In the genomic region with DNA sequence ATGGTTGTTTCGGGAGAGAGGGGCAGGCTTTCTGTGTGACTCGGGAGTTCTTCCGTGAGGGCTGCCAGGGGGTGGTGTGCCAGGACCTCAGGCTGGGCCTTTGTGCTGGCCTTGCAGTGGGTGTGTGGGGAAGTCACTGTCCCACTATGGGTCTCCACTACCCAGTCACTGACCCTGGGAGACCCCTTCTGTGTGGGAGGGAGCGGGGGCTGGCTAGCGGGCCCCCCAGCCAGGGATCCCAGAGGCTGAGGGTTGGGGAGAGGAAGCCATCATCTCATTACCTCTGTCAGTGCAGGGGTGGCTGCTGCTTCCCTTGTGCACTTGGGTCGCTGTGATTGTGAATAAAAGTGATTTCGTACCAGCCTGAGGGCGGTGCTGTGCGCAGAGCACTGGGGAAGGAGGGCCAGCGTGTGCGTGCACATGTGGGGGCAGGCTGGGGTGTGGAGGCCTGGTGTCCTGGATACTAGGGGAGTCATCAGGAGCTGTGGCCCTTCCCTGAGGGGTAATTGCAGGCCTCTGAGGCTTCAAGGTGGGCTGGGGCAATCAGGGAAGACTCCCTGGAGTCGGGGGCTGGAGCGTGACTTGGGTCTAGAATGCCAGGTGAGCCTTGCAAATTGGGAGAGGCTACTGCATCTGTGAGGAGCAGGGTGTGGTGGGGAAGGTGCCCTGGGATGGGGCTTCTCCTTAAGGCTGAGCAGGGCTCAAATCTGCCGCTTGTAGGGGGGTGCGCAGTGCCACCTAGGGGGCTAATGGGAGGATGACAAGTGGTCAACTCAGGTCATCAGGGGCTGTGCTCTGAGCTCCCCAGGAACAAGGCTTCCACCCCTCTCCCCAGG, we compare ENCODE assay signal across 8 cellular contexts.
DNase-seq lines count a peak whose midpoint lies in the region; ATAC-seq, FAIRE-seq and TF ChIP-seq lines count a peak whose summit lies in the region.

No MANE protein-coding gene starts in this region.

- FAIRE-seq in GM12878 (lab: Jason Lieb, UNC), result peak; percentile 81

- no peaks in the 10 kb centered on the region for H3K79me2 ChIP-seq in GM12878 (ENCODE audit: control insufficient read depth, insufficient read depth, low read length)

- no peak overlapping the region for H3K9ac ChIP-seq in GM12878 (ENCODE audit: control insufficient read depth, insufficient read depth, low read length)

- no peak overlapping the region for H3K4me3 Mint-ChIP-seq in stimulated activated memory B cell treated with anti-CD40 and anti-IgM and Interleukin-4, amounts not matched to agents 10 μg/mL and 1 μg/mL and 100 μg/mL, for 72 hours

- BruUV-seq in GM12878 (replicated peaks; lab: Mats Ljungman, UMichigan), result no TSS peak

- H3K9me3 Mint-ChIP-seq in stimulated activated memory B cell treated with anti-CD40 and anti-IgM and Interleukin-4, amounts not matched to agents 10 μg/mL and 1 μg/mL and 100 μg/mL, for 72 hours, result peaks cover 3% of the 10 kb centered on the region

- no peak for TF ChIP-seq EP300 in GM12878 (IDR thresholded peaks at IDR 0.05; ENCODE audit: borderline replicate concordance in 1 of 2, control insufficient read depth in 1 of 2, low read depth in 2 of 2, low read length in 2 of 2)

- TF ChIP-seq POLR2A in GM12878 (IDR thresholded peaks at IDR 0.05; ENCODE audit: low read depth, low read length), result no peak; the same call in none of the 2 replicates

- H3K27me3 Mint-ChIP-seq in stimulated activated memory B cell treated with anti-CD40 and anti-IgM and Interleukin-4, amounts not matched to agents 10 μg/mL and 1 μg/mL and 100 μg/mL, for 72 hours, result no peaks in the 10 kb centered on the region

- peak; percentile 73 for TF ChIP-seq RAD21 in GM12878 (IDR thresholded peaks at IDR 0.05; ENCODE audit: insufficient read depth, low read depth, low read length)

- SMC1A ChIA-PET in GM12878 (lab: Charles Lee; ENCODE audit: uncharacterized antibody, unreplicated experiment), result interaction anchor here (0.9 to 1.6 kb wide), 4 partner anchors 93 to 176 kb away, joined by 3 to 5 read pairs (median 4); no protein-coding TSS in a partner anchor

- ATAC-seq in HG02885 (IDR thresholded peaks at IDR 0.05; ENCODE audit: poor library complexity, unreplicated experiment), result peak; percentile 56
- peak; percentile 95 for ATAC-seq in GM12878
- ATAC-seq in stimulated activated memory B cell treated with anti-CD40 and anti-IgM and Interleukin-4, amounts not matched to agents 10 μg/mL and 1 μg/mL and 100 μg/mL, for 72 hours, result peak; percentile 64

- POLR2A ChIA-PET in GM12878 (lab: Charles Lee), result no interaction called here

- TF ChIP-seq CTCF in GM12878 (IDR thresholded peaks at IDR 0.05 in 2 of 3, conservative IDR thresholded peaks at IDR 0.05 in 1 of 3; ENCODE audit: control insufficient read depth in 2 of 3, extremely low read depth in 1 of 3, insufficient read depth in 1 of 3, low read depth in 3 of 3, low read length in 3 of 3), result peak; percentile 73 to 79 (median 77)

- CTCF ChIA-PET in GM12878 (lab: Yijun Ruan, JAX), result interaction anchor here (0.6 to 1.9 kb wide), 29 partner anchors 11 to 278 kb away, joined by 3 to 13 read pairs (median 3); a partner anchor contains a TSS

- WGBS in GM12878 (ENCODE audit: insufficient coverage, insufficient replicate concordance, low lambda C conversion rate, missing lambda C conversion rate), result 74% methylated on average over 15 of the region's 15 CpGs

- intact Hi-C loops in GM12878 (cut with micrococcal nuclease; ENCODE audit: unreplicated experiment), result loop anchor here (5.0 to 10.0 kb wide), 2 partner anchors 90 to 178 kb away; no protein-coding TSS in a partner anchor

- H3K36me3 Mint-ChIP-seq in stimulated activated memory B cell treated with anti-CD40 and anti-IgM and Interleukin-4, amounts not matched to agents 10 μg/mL and 1 μg/mL and 100 μg/mL, for 72 hours, result peaks cover 9% of the 10 kb centered on the region

- H3K27me3 ChIP-seq in SJCRH30, result no peaks in the 10 kb centered on the region
- H3K27me3 ChIP-seq in GM12878 (replicated peaks in 1 of 2; ENCODE audit: control insufficient read depth in 2 of 2, insufficient read depth in 2 of 2, low read length in 1 of 2), result no peaks in the 10 kb centered on the region

- no peak overlapping the region for H3K27ac Mint-ChIP-seq in stimulated activated memory B cell treated with anti-CD40 and anti-IgM and Interleukin-4, amounts not matched to agents 10 μg/mL and 1 μg/mL and 100 μg/mL, for 72 hours

- H3K4me1 ChIP-seq in SJCRH30 (no peaks in the 10 kb centered on the region), GM12878 (ENCODE audit: control insufficient read depth, insufficient read depth, low read length) (no peaks in the 10 kb centered on the region)

- RAD21 ChIA-PET in GM12878 (lab: Charles Lee; ENCODE audit: unreplicated experiment), result interaction anchor here (0.6 to 1.9 kb wide), 6 partner anchors 82 to 176 kb away, joined by 3 to 10 read pairs (median 4); no protein-coding TSS in a partner anchor

- H4K20me1 ChIP-seq in GM12878 (ENCODE audit: control insufficient read depth, insufficient read depth), result no peaks in the 10 kb centered on the region

- H3K4me3 ChIP-seq in SJCRH30, result no peak overlapping the region
- no peak overlapping the region for H3K4me3 ChIP-seq in GM12878

- in situ Hi-C loops in GM12878 (cut with MboI), result no loop called here

- H3K4me1 Mint-ChIP-seq in stimulated activated memory B cell treated with anti-CD40 and anti-IgM and Interleukin-4, amounts not matched to agents 10 μg/mL and 1 μg/mL and 100 μg/mL, for 72 hours, result no peaks in the 10 kb centered on the region

- H3K27ac ChIP-seq in SJCRH30 (no peak overlapping the region), GM12878 (ENCODE audit: control insufficient read depth, insufficient read depth) (no peak overlapping the region)

- peaks cover 2% of the 10 kb centered on the region for H3K9me3 ChIP-seq in SJCRH30 (replicated peaks)
- no peaks in the 10 kb centered on the region for H3K9me3 ChIP-seq in GM12878 (replicated peaks; ENCODE audit: control insufficient read depth, insufficient read depth, low read length)

- DNase-seq in NCI-H510A treated with DMSO at 0.1 percent for 48 hours (lab: John Stamatoyannopoulos, UW) (peak; percentile 66), NCI-H510A (lab: John Stamatoyannopoulos, UW) (no peak), SJCRH30 (peak; percentile 66 to 83), GM12878 (ENCODE audit: low read depth, low spot score) (no peak), left kidney (ENCODE audit: low read depth, low spot score) (peak; percentile 64), T1000 (lab: John Stamatoyannopoulos, UW) (no peak)

- H3K36me3 ChIP-seq in SJCRH30, result no peaks in the 10 kb centered on the region
- no peaks in the 10 kb centered on the region; a peak in 1 of 4 replicates for H3K36me3 ChIP-seq in GM12878 (ENCODE audit: control insufficient read depth in 2 of 2, insufficient read depth in 2 of 2, low read length in 1 of 2)

- no peak overlapping the region for H3K4me2 ChIP-seq in GM12878 (ENCODE audit: control insufficient read depth, insufficient read depth)

- no peak overlapping the region for H2AFZ ChIP-seq in GM12878 (ENCODE audit: control insufficient read depth, low read depth, low read length)

TF ChIP-seq in GM12878, 131 proteins besides CTCF, POLR2A, EP300 and RAD21:
- peak; percentile 43; the same call in 1 of the 2 replicates for TF ChIP-seq SMC3 (IDR thresholded peaks at IDR 0.05; ENCODE audit: borderline replicate concordance, low read length)
- no peak for TF ChIP-seq STAT1 (conservative IDR thresholded peaks at IDR 0.05)
TF ChIP-seq in GM12878: peak in this region for 1.

Comparison
In these comparisons a context has a peak if more than half of its experiments do, and no peak if none do; other contexts are left out.
1. DNase-seq: peak in NCI-H510A treated with DMSO at 0.1 percent for 48 hours (single experiment), SJCRH30 (2 of 2) and left kidney (single experiment); none in NCI-H510A (single experiment), GM12878 (single experiment) and T1000 (single experiment).
2. Peak in every context shown above with its lines, with median percentiles within 50 percentile points of each other: ATAC-seq.